Comparison of ENCODE assay signal across 8 cellular contexts in genomic region chr18:79965119-79965902, GRCh38. TPM values are rescaled to one million over a fixed set of nuclear protein-coding genes. Genes with fewer than 3 reads are reported as not detected.
DNase-seq lines count a peak whose midpoint lies in the region; ATAC-seq and TF ChIP-seq lines count a peak whose summit lies in the region.

No MANE protein-coding gene starts in this region.

- H3K79me2 ChIP-seq in OCI-LY7 (ENCODE audit: insufficient read depth, low read depth, low read length) = no peaks in the 10 kb centered on the region

- H3K9me2 ChIP-seq in OCI-LY7 (ENCODE audit: insufficient read depth, low read length) = no peaks in the 10 kb centered on the region

- no peaks in the 10 kb centered on the region for H4K20me1 ChIP-seq in OCI-LY7 (ENCODE audit: insufficient read depth, low read length)

- H3K27me3 ChIP-seq in subcutaneous abdominal adipose tissue (ENCODE audit: control insufficient read depth in 5 of 5, insufficient read depth in 4 of 5, low read length in 5 of 5) = peaks cover 0 to 7% (median 2%) of the 10 kb centered on the region in 5 donors

- DNase-seq in AG04449 (ENCODE audit: low read depth, low spot score) (no peak), GM03348 (ENCODE audit: low spot score) (peak; percentile 78), OCI-LY7 (ENCODE audit: low spot score) (no peak), cerebellum (ENCODE audit: low spot score) (peak; percentile 44), left lobe of liver (ENCODE audit: low spot score) (peak; percentile 57), activated gamma-delta T cell (lab: John Stamatoyannopoulos, UW) (no peak)

- no peak overlapping the region for H2AFZ ChIP-seq in OCI-LY7 (ENCODE audit: low read length)

- peak overlapping the region; percentile 26 to 83 (median 81) for H3K9ac ChIP-seq in subcutaneous abdominal adipose tissue (ENCODE audit: low read length in 5 of 5)

- no peak overlapping the region for H3K27ac ChIP-seq in OCI-LY7 (ENCODE audit: low read depth, low read length, poor library complexity, severe bottlenecking)
- peak overlapping the region; percentile 10 for H3K27ac ChIP-seq in subcutaneous abdominal adipose tissue (ENCODE audit: low read depth, low read length)

- H3K9me3 ChIP-seq in OCI-LY7 (ENCODE audit: low read length) (no peaks in the 10 kb centered on the region), subcutaneous abdominal adipose tissue (ENCODE audit: control insufficient read depth in 5 of 5, low read length in 5 of 5) (no peaks in the 10 kb centered on the region)

- H3K4me2 ChIP-seq in OCI-LY7 (ENCODE audit: low read length) = peak overlapping the region; percentile 55

- ATAC-seq in left lobe of liver (peak; percentile 60), GM18498 (IDR thresholded peaks at IDR 0.05; ENCODE audit: unreplicated experiment) (no peak)

- CTCF ChIA-PET in AG04449 (lab: Yijun Ruan, JAX) (no interaction called here), OCI-LY7 (lab: Charles Lee; ENCODE audit: unreplicated experiment) (no interaction called here)

- POLR2A ChIA-PET in AG04449 (lab: Yijun Ruan, JAX) (no interaction called here), OCI-LY7 (lab: Charles Lee) (no interaction called here)

- intact Hi-C loops in OCI-LY7 (cut with micrococcal nuclease; ENCODE audit: unreplicated experiment) = no loop called here

- no TSS peak for BruUV-seq in OCI-LY7 (replicated peaks; lab: Mats Ljungman, UMichigan)

- H3K36me3 ChIP-seq in OCI-LY7 (ENCODE audit: insufficient read depth, low read length) (no peaks in the 10 kb centered on the region), subcutaneous abdominal adipose tissue (ENCODE audit: control insufficient read depth in 5 of 5, insufficient read depth in 5 of 5, low read length in 5 of 5) (peaks cover 0 to 14% (median 3%) of the 10 kb centered on the region in 5 donors)

- no peak for TF ChIP-seq CTCF in AG04449 (IDR thresholded peaks at IDR 0.05; ENCODE audit: insufficient read depth, low read length, missing control alignments)
- no peak for TF ChIP-seq CTCF in OCI-LY7 (conservative IDR thresholded peaks at IDR 0.05; ENCODE audit: low read length)

- H3K4me3 ChIP-seq in AG04449 (ENCODE audit: low read depth, low read length) (peak overlapping the region; percentile 60), OCI-LY7 (ENCODE audit: low read depth, low read length, poor library complexity, severe bottlenecking) (no peak overlapping the region), subcutaneous abdominal adipose tissue (ENCODE audit: low read depth in 1 of 5, low read length in 5 of 5) (peak overlapping the region; percentile 64 to 72 (median 69))

- H3K4me1 ChIP-seq in OCI-LY7 (ENCODE audit: insufficient read depth, low read length, poor library complexity, severe bottlenecking) (peaks cover 20% of the 10 kb centered on the region), subcutaneous abdominal adipose tissue (ENCODE audit: control insufficient read depth in 5 of 5, insufficient read depth in 5 of 5, low read length in 5 of 5) (peaks cover 3 to 22% (median 19%) of the 10 kb centered on the region in 5 donors)

RNA-seq across cellular contexts. Expression of gene HSBP1L1, which starts 0.9 kb away (rescaled TPM):
- not detected in 2 replicates for total RNA-seq in OCI-LY7 (2014; rRNA removed; shearing (Covaris generic))
- total RNA-seq in OCI-LY7 (2022) (not detected in 2 replicates), cerebellum (2.3 TPM), left lobe of liver (20.2 TPM)

RNA-seq across cellular contexts. Expression of gene SLC66A2, which starts 13.9 kb away (rescaled TPM):
- total RNA-seq in OCI-LY7 (2014; rRNA removed; shearing (Covaris generic)) = 14.5 and 16.5 TPM in 2 replicates
- total RNA-seq in OCI-LY7 (2022) (15.1 and 17.9 TPM in 2 replicates), cerebellum (26.4 TPM), left lobe of liver (140 TPM)

RNA-seq across cellular contexts. Expression of gene TXNL4A, which starts 23.1 kb away (rescaled TPM):
- 44.7 and 45.9 TPM in 2 replicates for total RNA-seq in OCI-LY7 (2014; rRNA removed; shearing (Covaris generic))
- total RNA-seq in OCI-LY7 (2022) (91.4 and 95.0 TPM in 2 replicates), cerebellum (34.5 TPM), left lobe of liver (48.3 TPM)

Comparison
In these comparisons a context has a peak if more than half of its experiments do, and no peak if none do; other contexts are left out.
1. DNase-seq: peak in GM03348 (single experiment), cerebellum (single experiment) and left lobe of liver (single experiment); none in AG04449 (single experiment), OCI-LY7 (single experiment) and activated gamma-delta T cell (single experiment).